1 cellular context compared by ENCODE assay signal in genomic region chr10:100374137-100374655, GRCh38.
A peak's percentile ranks its signal among the peaks of the same experiment; 100 is the strongest.
TF ChIP-seq lines count a peak whose summit lies in the region.

No MANE protein-coding gene starts in this region.

TF ChIP-seq in K562, 482 proteins besides CTCF, POLR2A, EP300 and RAD21 (continued from another document and continues in another):
- TF ChIP-seq ELK3 (CRISPR knock-in tag; IDR thresholded peaks at IDR 0.05) (no peak), ZNF217 (CRISPR knock-in tag; IDR thresholded peaks at IDR 0.05) (no peak), ZNF512 (tag; IDR thresholded peaks at IDR 0.05) (no peak), BDP1 (IDR thresholded peaks at IDR 0.05; ENCODE audit: insufficient read depth, insufficient read length) (no peak), POLR2H (tag; IDR thresholded peaks at IDR 0.05; ENCODE audit: low read depth) (peak; percentile 7; the same call in 1 of the 2 replicates), LEF1 (IDR thresholded peaks at IDR 0.05) (peak; percentile 19), USF2 (CRISPR knock-in tag; IDR thresholded peaks at IDR 0.05) (no peak), SNRNP70 (optimal IDR thresholded peaks at IDR 0.05; ENCODE audit: low read depth, low read length) (no peak), NCOA1 (IDR thresholded peaks at IDR 0.05; ENCODE audit: low read depth) (no peak), HDAC6 (IDR thresholded peaks at IDR 0.05; ENCODE audit: low read depth, low read length) (no peak), NFE2L1 (tag; IDR thresholded peaks at IDR 0.05; ENCODE audit: borderline replicate concordance, low read depth) (no peak), CHAMP1 (IDR thresholded peaks at IDR 0.05) (no peak), ARID3B (CRISPR knock-in tag; IDR thresholded peaks at IDR 0.05; ENCODE audit: borderline replicate concordance) (no peak), TCF3 (CRISPR knock-in tag; IDR thresholded peaks at IDR 0.05) (no peak), RFX5 (IDR thresholded peaks at IDR 0.05; ENCODE audit: low read depth, low read length) (no peak), CBFA2T3 (IDR thresholded peaks at IDR 0.05) (peak; percentile 83; the same call in 1 of the 2 replicates), ZKSCAN1 (IDR thresholded peaks at IDR 0.05; ENCODE audit: low read depth, low read length) (no peak), GATAD2A (IDR thresholded peaks at IDR 0.05) (no peak), FOXP4 (CRISPR knock-in tag; IDR thresholded peaks at IDR 0.05; ENCODE audit: borderline replicate concordance) (no peak), MNT (conservative IDR thresholded peaks at IDR 0.05) (no peak; a peak in 1 of 4 replicates), ZBED1 (IDR thresholded peaks at IDR 0.05) (no peak), PHF8 (IDR thresholded peaks at IDR 0.05; ENCODE audit: borderline replicate concordance, low read length) (no peak), C11orf30 (IDR thresholded peaks at IDR 0.05; ENCODE audit: low read depth) (no peak), HDAC3 (IDR thresholded peaks at IDR 0.05; ENCODE audit: borderline replicate concordance, partially characterized antibody) (no peak), ZBTB49 (CRISPR knock-in tag; IDR thresholded peaks at IDR 0.05; ENCODE audit: borderline replicate concordance) (no peak), ZNF239 (CRISPR knock-in tag; IDR thresholded peaks at IDR 0.05) (no peak), SNIP1 (IDR thresholded peaks at IDR 0.05; ENCODE audit: low read depth) (0 out of 2 replicates have a peak, but pooled peaks have one; percentile 26), PTTG1 (tag; IDR thresholded peaks at IDR 0.05; ENCODE audit: low read depth) (no peak), ZNF146 (CRISPR knock-in tag; IDR thresholded peaks at IDR 0.05; ENCODE audit: unreplicated experiment) (no peak), TSHZ1 (CRISPR knock-in tag; IDR thresholded peaks at IDR 0.05) (no peak), LARP7 (IDR thresholded peaks at IDR 0.05) (0 out of 2 replicates have a peak, but pooled peaks have one; percentile 77), DEAF1 (CRISPR knock-in tag; IDR thresholded peaks at IDR 0.05) (no peak), ATF4 (CRISPR knock-in tag; IDR thresholded peaks at IDR 0.05) (no peak), ZSCAN32 (CRISPR knock-in tag; IDR thresholded peaks at IDR 0.05) (no peak), PRMT5 (CRISPR knock-in tag; IDR thresholded peaks at IDR 0.05) (no peak), ZNF511 (CRISPR knock-in tag; IDR thresholded peaks at IDR 0.05) (no peak)
